11 cellular contexts compared by ENCODE assay signal in genomic region chr15:81500081-81500480, GRCh38.
"Had no signal": no experiment of that assay in that cellular context is flagged by ENCODE, and none has a peak within 500 bp of the region (broad histone marks: within the 10 kb centered on the region; RNA-seq: fewer than 3 reads in every experiment).

No MANE protein-coding gene starts in this region.

- H3K36me3 ChIP-seq: HAP-1 had no signal

- H3K4me2 ChIP-seq: GM23338 had no signal

- H3K27ac ChIP-seq: GM23248 had no signal

- DNase-seq: GM23248, GOT3, H7, H9, HCEC 1CT, HFFc6 had no signal

- H3K4me3 ChIP-seq: GM23248, GM23338, HAP-1 had no signal

- H3K9ac ChIP-seq: GM23248 had no signal

- H3K4me1 ChIP-seq: HAP-1 had no signal

- ATAC-seq: GM23338, HCT116 had no signal

- H3K4me3 Mint-ChIP-seq: GM23338, H9, HFFc6 had no signal

- H2AFZ ChIP-seq: GM23248, GM23338 had no signal

- H3K9me3 Mint-ChIP-seq: GM23338, HFFc6 had no signal

- H3K27ac Mint-ChIP-seq: GM23338, H9, HFFc6 had no signal

- H3K9me3 ChIP-seq: HAP-1 had no signal

- FAIRE-seq: H1, H54 had no signal
